In the genomic region with DNA sequence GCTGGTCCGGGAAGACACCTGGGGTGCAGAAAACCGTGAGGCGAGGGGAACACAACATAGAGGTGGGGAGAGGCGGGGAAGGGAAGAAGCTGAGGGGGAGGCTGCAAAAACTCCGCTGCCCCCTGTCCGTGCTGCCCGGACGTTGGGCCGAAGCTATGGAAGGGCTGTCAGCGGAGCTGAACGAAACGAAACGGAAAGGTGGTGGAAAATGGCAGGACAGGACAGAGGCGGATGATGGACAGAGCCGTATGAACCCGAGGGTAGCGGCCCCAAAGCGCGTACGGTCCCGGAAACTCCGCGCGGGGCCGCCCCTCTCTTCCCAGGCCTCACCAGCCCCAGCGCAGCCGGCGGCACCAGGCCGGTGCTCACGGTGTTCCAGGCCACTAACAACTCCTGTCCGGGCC, we compare ENCODE assay signal across 9 cellular contexts. TPM values are rescaled to one million over a fixed set of nuclear protein-coding genes. Genes with fewer than 3 reads are reported as not detected.
A peak's percentile ranks its signal among the peaks of the same experiment; 100 is the strongest.
DNase-seq lines count a peak whose midpoint lies in the region; ATAC-seq and TF ChIP-seq lines count a peak whose summit lies in the region.
"Had no signal": no experiment of that assay in that cellular context is flagged by ENCODE, and none has a peak within 500 bp of the region (broad histone marks: within the 10 kb centered on the region; RNA-seq: fewer than 3 reads in every experiment).

No MANE protein-coding gene starts in this region.

- H3K36me3 ChIP-seq in right lobe of liver: peaks cover 0 to 23% (median 9%) of the 10 kb centered on the region in 4 donors
- H3K36me3 ChIP-seq in tibial artery: peaks cover 35 to 67% (median 55%) of the 10 kb centered on the region in 3 donors

- TF ChIP-seq POLR2A in right lobe of liver (IDR thresholded peaks at IDR 0.05): no peak

- peak overlapping the region; percentile 93 for H3K4me3 Mint-ChIP-seq in activated CD8-positive, alpha-beta memory T cell treated with anti-CD3 and anti-CD28 coated beads, Interleukin-2, amount 10 ng/mL, durations not matched to agents 7 days and 5 days

- H3K27me3 ChIP-seq in right lobe of liver: no peaks in the 10 kb centered on the region
- H3K27me3 ChIP-seq in tibial artery: no peaks in the 10 kb centered on the region

- TF ChIP-seq CTCF in astrocyte of the cerebellum (IDR thresholded peaks at IDR 0.05; ENCODE audit: low read depth, low read length, missing control alignments) (no peak), right lobe of liver (IDR thresholded peaks at IDR 0.05) (no peak), tibial artery (IDR thresholded peaks at IDR 0.05) (no peak)

- peak overlapping the region; percentile 92 for H3K27ac Mint-ChIP-seq in activated CD8-positive, alpha-beta memory T cell treated with anti-CD3 and anti-CD28 coated beads, Interleukin-2, amount 10 ng/mL, durations not matched to agents 7 days and 5 days

- CTCF ChIA-PET in activated CD8-positive, alpha-beta memory T cell treated with anti-CD3 and anti-CD28 coated beads, Interleukin-2, amount 10 ng/mL, durations not matched to agents 7 days and 5 days (lab: Charles Lee): interaction anchor here (0.9 to 5.1 kb wide), 17 partner anchors 10 to 154 kb away, joined by 3 to 55 read pairs (median 8); a partner anchor contains a TSS

- H3K36me3 Mint-ChIP-seq in activated CD8-positive, alpha-beta memory T cell treated with anti-CD3 and anti-CD28 coated beads, Interleukin-2, amount 10 ng/mL, durations not matched to agents 7 days and 5 days: peaks cover 2% of the 10 kb centered on the region

- no peaks in the 10 kb centered on the region for H3K9me3 Mint-ChIP-seq in activated CD8-positive, alpha-beta memory T cell treated with anti-CD3 and anti-CD28 coated beads, Interleukin-2, amount 10 ng/mL, durations not matched to agents 7 days and 5 days (ENCODE audit: low read depth)

- intact Hi-C loops in right lobe of liver (cut with DNase I): loop anchor here in 1 of 2 donors (10.0 kb wide), 1 partner anchor 47 kb away; a partner anchor contains a TSS
- intact Hi-C loops in tibial artery (cut with DNase I; ENCODE audit: low total_unique reads): loop anchor here (5.0 kb wide), 1 partner anchor 34 kb away; a partner anchor contains a TSS

- H3K4me3 ChIP-seq in astrocyte of the cerebellum (ENCODE audit: low read depth, low read length) (peak overlapping the region; percentile 93), right lobe of liver (peak overlapping the region; percentile 90 to 100 (median 98)), tibial artery (peak overlapping the region; percentile 86 to 91)

- WGBS in right lobe of liver (ENCODE audit: insufficient coverage, low coverage, low lambda C conversion rate, missing lambda C conversion rate): 0% methylated on average over 4 of the region's 31 CpGs

- ATAC-seq in activated CD8-positive, alpha-beta memory T cell treated with anti-CD3 and anti-CD28 coated beads, Interleukin-2, amount 10 ng/mL, durations not matched to agents 7 days and 5 days: no peak
- ATAC-seq in right lobe of liver (no peak), HG02970 (IDR thresholded peaks at IDR 0.05; ENCODE audit: low FRiP score, unreplicated experiment) (no peak)

- H3K27ac ChIP-seq in right lobe of liver: peak overlapping the region; percentile 85 to 92 (median 91)
- peak overlapping the region; percentile 84 to 90 for H3K27ac ChIP-seq in tibial artery

- H3K4me1 Mint-ChIP-seq in activated CD8-positive, alpha-beta memory T cell treated with anti-CD3 and anti-CD28 coated beads, Interleukin-2, amount 10 ng/mL, durations not matched to agents 7 days and 5 days: peaks cover 35% of the 10 kb centered on the region

- H3K4me1 ChIP-seq in right lobe of liver: peaks cover 0 to 34% (median 15%) of the 10 kb centered on the region in 4 donors
- H3K4me1 ChIP-seq in tibial artery: peaks cover 16 to 51% (median 40%) of the 10 kb centered on the region in 4 donors

- in situ Hi-C loops in astrocyte of the cerebellum (cut with HindIII; ENCODE audit: low sequenced_read_pairs): no loop called here

- H3K9me3 ChIP-seq in right lobe of liver (no peaks in the 10 kb centered on the region), tibial artery (no peaks in the 10 kb centered on the region)

- H3K27me3 Mint-ChIP-seq in activated CD8-positive, alpha-beta memory T cell treated with anti-CD3 and anti-CD28 coated beads, Interleukin-2, amount 10 ng/mL, durations not matched to agents 7 days and 5 days: no peaks in the 10 kb centered on the region

- no peak for DNase-seq in activated CD8-positive, alpha-beta memory T cell treated with anti-CD3 and anti-CD28 coated beads, Interleukin-2, amount 10 ng/mL, durations not matched to agents 7 days and 5 days
- no peak for DNase-seq in activated CD8-positive, alpha-beta memory T cell treated with anti-CD3 and anti-CD28 coated beads, Interleukin-2, amount 50 U/mL, for 4 hours
- DNase-seq in astrocyte of the cerebellum (ENCODE audit: low read depth): no peak
- DNase-seq in right lobe of liver: no peak
- DNase-seq in tibial artery: no peak
- no peak for DNase-seq in UCSD-AML1 (lab: John Stamatoyannopoulos, UW; ENCODE audit: unreplicated experiment)
- no peak for DNase-seq in NCI-H2196 treated with DMSO at 0.1 percent for 48 hours (lab: John Stamatoyannopoulos, UW; ENCODE audit: unreplicated experiment)

RNA-seq across cellular contexts. Expression of a gene that starts 0.3 kb away (rescaled TPM):
- 10 to 100 TPM; 59.8 to 69.7 TPM for total RNA-seq in activated CD8-positive, alpha-beta memory T cell treated with anti-CD3 and anti-CD28 coated beads, Interleukin-2, amount 10 ng/mL, durations not matched to agents 7 days and 5 days
- total RNA-seq in right lobe of liver: 10 to 100 TPM; 16.1 to 36.5 (median 27.9) TPM

RNA-seq across cellular contexts. Expression of a gene that starts 0.4 kb away (rescaled TPM):
- total RNA-seq in activated CD8-positive, alpha-beta memory T cell treated with anti-CD3 and anti-CD28 coated beads, Interleukin-2, amount 10 ng/mL, durations not matched to agents 7 days and 5 days: 10 to 100 TPM; 80.2 to 91.3 TPM
- total RNA-seq in right lobe of liver: 10 to 100 TPM; 21.5 to 53.3 (median 25.5) TPM

RNA-seq across cellular contexts. Expression of a gene that starts 12.5 kb away (rescaled TPM):
- total RNA-seq in activated CD8-positive, alpha-beta memory T cell treated with anti-CD3 and anti-CD28 coated beads, Interleukin-2, amount 10 ng/mL, durations not matched to agents 7 days and 5 days: 10 to 100 TPM; 11.1 to 13.3 TPM
- total RNA-seq in right lobe of liver: 10 to 100 TPM; 12.1 to 28.9 (median 18.1) TPM

RNA-seq across cellular contexts. Expression of a gene that starts 16.2 kb away (rescaled TPM):
- not detected for total RNA-seq in activated CD8-positive, alpha-beta memory T cell treated with anti-CD3 and anti-CD28 coated beads, Interleukin-2, amount 10 ng/mL, durations not matched to agents 7 days and 5 days
- total RNA-seq in right lobe of liver: not detected
- total RNA-seq: Daoy had no signal

RNA-seq across cellular contexts. Expression of a gene that starts 17.4 kb away (rescaled TPM):
- 10 to 100 TPM; 32.2 to 36.9 TPM for total RNA-seq in activated CD8-positive, alpha-beta memory T cell treated with anti-CD3 and anti-CD28 coated beads, Interleukin-2, amount 10 ng/mL, durations not matched to agents 7 days and 5 days
- total RNA-seq in right lobe of liver: 10 to 100 TPM; 17.7 to 28.0 (median 23.9) TPM
